Comparison of ENCODE assay signal across 1 cellular context in genomic region chr7:98202367-98203195, GRCh38.
TF ChIP-seq lines count a peak whose summit lies in the region.

No MANE protein-coding gene starts in this region.

TF ChIP-seq in WTC11, 78 proteins besides CTCF, POLR2A, EP300 and RAD21 (continued from another document):
- TF ChIP-seq, protein P1, sequence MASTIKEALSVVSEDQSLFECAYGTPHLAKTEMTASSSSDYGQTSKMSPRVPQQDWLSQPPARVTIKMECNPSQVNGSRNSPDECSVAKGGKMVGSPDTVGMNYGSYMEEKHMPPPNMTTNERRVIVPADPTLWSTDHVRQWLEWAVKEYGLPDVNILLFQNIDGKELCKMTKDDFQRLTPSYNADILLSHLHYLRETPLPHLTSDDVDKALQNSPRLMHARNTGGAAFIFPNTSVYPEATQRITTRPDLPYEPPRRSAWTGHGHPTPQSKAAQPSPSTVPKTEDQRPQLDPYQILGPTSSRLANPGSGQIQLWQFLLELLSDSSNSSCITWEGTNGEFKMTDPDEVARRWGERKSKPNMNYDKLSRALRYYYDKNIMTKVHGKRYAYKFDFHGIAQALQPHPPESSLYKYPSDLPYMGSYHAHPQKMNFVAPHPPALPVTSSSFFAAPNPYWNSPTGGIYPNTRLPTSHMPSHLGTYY (CRISPR knock-in tag; IDR thresholded peaks at IDR 0.05) = no peak
- TF ChIP-seq ZNF416 (CRISPR knock-in tag; IDR thresholded peaks at IDR 0.05) = no peak
- no peak for TF ChIP-seq ATF3 (CRISPR knock-in tag; conservative IDR thresholded peaks at IDR 0.05)
- TF ChIP-seq MXD4 (CRISPR knock-in tag; IDR thresholded peaks at IDR 0.05; ENCODE audit: borderline replicate concordance) = no peak
- no peak for TF ChIP-seq ZNF232 (CRISPR knock-in tag; IDR thresholded peaks at IDR 0.05)
- no peak for TF ChIP-seq SMAD3 (CRISPR knock-in tag; IDR thresholded peaks at IDR 0.05; ENCODE audit: borderline replicate concordance)
- TF ChIP-seq, protein P2, sequence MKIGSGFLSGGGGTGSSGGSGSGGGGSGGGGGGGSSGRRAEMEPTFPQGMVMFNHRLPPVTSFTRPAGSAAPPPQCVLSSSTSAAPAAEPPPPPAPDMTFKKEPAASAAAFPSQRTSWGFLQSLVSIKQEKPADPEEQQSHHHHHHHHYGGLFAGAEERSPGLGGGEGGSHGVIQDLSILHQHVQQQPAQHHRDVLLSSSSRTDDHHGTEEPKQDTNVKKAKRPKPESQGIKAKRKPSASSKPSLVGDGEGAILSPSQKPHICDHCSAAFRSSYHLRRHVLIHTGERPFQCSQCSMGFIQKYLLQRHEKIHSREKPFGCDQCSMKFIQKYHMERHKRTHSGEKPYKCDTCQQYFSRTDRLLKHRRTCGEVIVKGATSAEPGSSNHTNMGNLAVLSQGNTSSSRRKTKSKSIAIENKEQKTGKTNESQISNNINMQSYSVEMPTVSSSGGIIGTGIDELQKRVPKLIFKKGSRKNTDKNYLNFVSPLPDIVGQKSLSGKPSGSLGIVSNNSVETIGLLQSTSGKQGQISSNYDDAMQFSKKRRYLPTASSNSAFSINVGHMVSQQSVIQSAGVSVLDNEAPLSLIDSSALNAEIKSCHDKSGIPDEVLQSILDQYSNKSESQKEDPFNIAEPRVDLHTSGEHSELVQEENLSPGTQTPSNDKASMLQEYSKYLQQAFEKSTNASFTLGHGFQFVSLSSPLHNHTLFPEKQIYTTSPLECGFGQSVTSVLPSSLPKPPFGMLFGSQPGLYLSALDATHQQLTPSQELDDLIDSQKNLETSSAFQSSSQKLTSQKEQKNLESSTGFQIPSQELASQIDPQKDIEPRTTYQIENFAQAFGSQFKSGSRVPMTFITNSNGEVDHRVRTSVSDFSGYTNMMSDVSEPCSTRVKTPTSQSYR (CRISPR knock-in tag; IDR thresholded peaks at IDR 0.05) = no peak
- TF ChIP-seq PRDM15 (CRISPR knock-in tag; IDR thresholded peaks at IDR 0.05) = no peak
- TF ChIP-seq ZNF512 (CRISPR knock-in tag; IDR thresholded peaks at IDR 0.05; ENCODE audit: borderline replicate concordance) = no peak
- TF ChIP-seq, protein P3, sequence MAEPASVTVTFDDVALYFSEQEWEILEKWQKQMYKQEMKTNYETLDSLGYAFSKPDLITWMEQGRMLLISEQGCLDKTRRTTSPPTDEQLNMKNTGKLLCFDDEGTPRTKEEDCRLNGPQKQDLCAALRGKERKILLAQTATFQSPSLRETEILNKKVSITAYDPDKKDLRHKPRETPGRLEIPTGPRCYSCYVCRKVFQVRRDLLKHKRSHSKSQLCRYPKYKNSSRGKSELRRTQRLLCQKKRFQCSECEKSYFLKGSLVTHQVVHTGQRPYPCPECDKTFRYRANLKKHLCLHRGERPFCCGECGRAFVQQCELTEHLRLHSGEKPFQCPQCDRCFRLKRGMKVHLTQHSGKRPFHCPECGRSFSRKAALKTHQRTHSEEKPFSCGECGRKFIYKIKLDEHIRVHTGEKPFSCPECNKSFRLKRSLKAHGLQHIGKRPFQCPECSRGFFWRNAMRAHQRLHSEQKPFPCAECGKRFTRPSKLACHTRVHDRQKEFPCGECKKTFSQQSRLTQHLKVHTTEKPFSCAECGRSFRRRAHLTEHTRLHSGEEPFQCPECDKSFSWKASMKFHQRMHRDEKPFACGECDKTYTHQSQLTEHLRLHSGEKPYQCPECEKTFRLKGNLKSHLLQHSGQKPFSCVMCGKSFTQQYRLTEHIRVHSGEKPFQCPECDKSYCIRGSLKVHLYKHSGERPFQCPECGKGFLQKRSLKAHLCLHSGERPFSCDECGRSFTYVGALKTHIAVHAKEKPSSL (CRISPR knock-in tag; conservative IDR thresholded peaks at IDR 0.05) = no peak
TF ChIP-seq in WTC11: peak in this region for 0.
